12 cellular contexts compared by ENCODE assay signal in the genomic region with DNA sequence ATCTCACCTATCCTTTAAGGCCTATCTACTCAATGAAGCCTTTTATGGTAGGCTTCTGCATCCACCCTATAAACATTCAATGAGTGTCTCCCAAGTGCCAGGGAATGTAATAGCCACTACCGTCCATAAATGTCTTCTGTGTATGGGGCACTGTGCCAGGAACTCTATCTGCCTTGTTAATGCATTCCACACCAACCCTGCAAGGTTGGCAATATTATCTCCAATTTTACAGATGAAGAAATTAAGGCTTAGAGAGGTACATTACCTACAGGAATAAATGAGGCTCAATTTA. TPM values are rescaled to one million over a fixed set of nuclear protein-coding genes. Genes with fewer than 3 reads are reported as not detected.
DNase-seq lines count a peak whose midpoint lies in the region; ATAC-seq and TF ChIP-seq lines count a peak whose summit lies in the region.
"Had no signal": no experiment of that assay in that cellular context is flagged by ENCODE, and none has a peak within 500 bp of the region (broad histone marks: within the 10 kb centered on the region; RNA-seq: fewer than 3 reads in every experiment).

No MANE protein-coding gene starts in this region.

- ATAC-seq in stimulated activated naive B cell treated with anti-CD40 and anti-IgM and Interleukin-4, amounts not matched to agents 10 μg/mL and 1 μg/mL and 100 μg/mL, for 72 hours (replicated peaks): no peak
- ATAC-seq in HG03571 (IDR thresholded peaks at IDR 0.05; ENCODE audit: unreplicated experiment): no peak

- 29 to 43% methylated on average over 1 of the region's 1 CpG for WGBS in esophagus squamous epithelium, 2 donors

- peaks cover 100% of the 10 kb centered on the region for H3K36me3 Mint-ChIP-seq in activated T-cell treated with anti-CD3 and anti-CD28 coated beads, Interleukin-2, amount 50 U/mL, for 24 hours (ENCODE audit: low read depth)
- peaks cover 65 to 80% of the 10 kb centered on the region in 2 donors for H3K36me3 Mint-ChIP-seq in stimulated activated naive B cell treated with anti-CD40 and anti-IgM and Interleukin-4, amounts not matched to agents 10 μg/mL and 1 μg/mL and 100 μg/mL, for 72 hours

- H3K27ac ChIP-seq in RWPE1 (peak overlapping the region; percentile 86), esophagus squamous epithelium (peak overlapping the region; percentile 57 to 81 (median 80))
- H3K27ac ChIP-seq: SJCRH30 had no signal

- no peak for DNase-seq in activated T-cell treated with anti-CD3 and anti-CD28 coated beads, Interleukin-2, amount 50 U/mL, for 24 hours
- DNase-seq in activated T-cell treated with anti-CD3 and anti-CD28 coated beads, Interleukin-2, amount 50 U/mL, for 1 hour: no peak
- DNase-seq in RWPE1 (ENCODE audit: low spot score): no peak
- DNase-seq in esophagus squamous epithelium (lab: John Stamatoyannopoulos, UW): no peak
- DNase-seq in stimulated activated naive B cell treated with anti-CD40 and anti-IgM and Interleukin-4, amounts not matched to agents 10 μg/mL and 1 μg/mL and 100 μg/mL, for 72 hours: no peak
- DNase-seq in SW480 (ENCODE audit: low spot score): no peak
- no peak for DNase-seq in central memory CD4-positive, alpha-beta T cell
- DNase-seq: NCI-H2171, SJCRH30 had no signal

- H3K27me3 Mint-ChIP-seq in activated T-cell treated with anti-CD3 and anti-CD28 coated beads, Interleukin-2, amount 50 U/mL, for 24 hours: no peaks in the 10 kb centered on the region
- H3K27me3 Mint-ChIP-seq in stimulated activated naive B cell treated with anti-CD40 and anti-IgM and Interleukin-4, amounts not matched to agents 10 μg/mL and 1 μg/mL and 100 μg/mL, for 72 hours: no peaks in the 10 kb centered on the region

- H3K27me3 ChIP-seq in esophagus squamous epithelium: no peaks in the 10 kb centered on the region
- H3K27me3 ChIP-seq: SJCRH30 had no signal

- peak overlapping the region; percentile 91 for H3K27ac Mint-ChIP-seq in activated T-cell treated with anti-CD3 and anti-CD28 coated beads, Interleukin-2, amount 50 U/mL, for 24 hours
- peak overlapping the region; percentile 90 for H3K27ac Mint-ChIP-seq in stimulated activated naive B cell treated with anti-CD40 and anti-IgM and Interleukin-4, amounts not matched to agents 10 μg/mL and 1 μg/mL and 100 μg/mL, for 72 hours

- peaks cover 73 to 100% (median 82%) of the 10 kb centered on the region in 3 donors for H3K4me1 ChIP-seq in esophagus squamous epithelium

- no peak for TF ChIP-seq CTCF in RWPE1 (conservative IDR thresholded peaks at IDR 0.05; ENCODE audit: low read depth)
- TF ChIP-seq CTCF in esophagus squamous epithelium (IDR thresholded peaks at IDR 0.05): no peak

- H3K4me3 ChIP-seq in esophagus squamous epithelium: no peak overlapping the region
- H3K4me3 ChIP-seq: SJCRH30 had no signal

- no peak for TF ChIP-seq POLR2A in esophagus squamous epithelium (IDR thresholded peaks at IDR 0.05)

- no peaks in the 10 kb centered on the region for H3K9me3 ChIP-seq in esophagus squamous epithelium
- H3K9me3 ChIP-seq: SJCRH30 had no signal

- intact Hi-C loops in esophagus squamous epithelium (cut with DNase I): no loop called here

- peaks cover 95% of the 10 kb centered on the region for H3K4me1 Mint-ChIP-seq in activated T-cell treated with anti-CD3 and anti-CD28 coated beads, Interleukin-2, amount 50 U/mL, for 24 hours (ENCODE audit: low read depth)
- H3K4me1 Mint-ChIP-seq in stimulated activated naive B cell treated with anti-CD40 and anti-IgM and Interleukin-4, amounts not matched to agents 10 μg/mL and 1 μg/mL and 100 μg/mL, for 72 hours: peaks cover 76 to 100% of the 10 kb centered on the region in 2 donors

- H3K36me3 ChIP-seq in esophagus squamous epithelium: no peaks in the 10 kb centered on the region
- H3K36me3 ChIP-seq: SJCRH30 had no signal

- CTCF ChIA-PET in RWPE1 (lab: Yijun Ruan, JAX): no interaction called here

- H3K9me3 Mint-ChIP-seq in activated T-cell treated with anti-CD3 and anti-CD28 coated beads, Interleukin-2, amount 50 U/mL, for 24 hours: no peaks in the 10 kb centered on the region
- H3K9me3 Mint-ChIP-seq in stimulated activated naive B cell treated with anti-CD40 and anti-IgM and Interleukin-4, amounts not matched to agents 10 μg/mL and 1 μg/mL and 100 μg/mL, for 72 hours: peaks cover 0 to 1% of the 10 kb centered on the region in 2 donors
- H3K9me3 Mint-ChIP-seq: neural crest cell had no signal

- no peak overlapping the region for H3K4me3 Mint-ChIP-seq in activated T-cell treated with anti-CD3 and anti-CD28 coated beads, Interleukin-2, amount 50 U/mL, for 24 hours
- H3K4me3 Mint-ChIP-seq in stimulated activated naive B cell treated with anti-CD40 and anti-IgM and Interleukin-4, amounts not matched to agents 10 μg/mL and 1 μg/mL and 100 μg/mL, for 72 hours: peak overlapping the region; percentile 33 to 53
- H3K4me3 Mint-ChIP-seq: neural crest cell had no signal

- POLR2A ChIA-PET in RWPE1 (lab: Yijun Ruan, JAX; ENCODE audit: low non-redundant PET): no interaction called here

RNA-seq across cellular contexts. Expression of a gene that starts 20.0 kb away (rescaled TPM):
- total RNA-seq in esophagus squamous epithelium: 10 to 100 TPM in 1 of 4 donors, 1 to 10 TPM in 3; 3.7 to 14.7 (median 6.7) TPM

RNA-seq across cellular contexts. Expression of a gene that starts 34.9 kb away (rescaled TPM):
- not detected for total RNA-seq in esophagus squamous epithelium
- total RNA-seq: ureter had no signal
